ENCODE assay signal across 1 cellular context in genomic region chr6:169650241-169650958, GRCh38.
TF ChIP-seq lines count a peak whose summit lies in the region.

No MANE protein-coding gene starts in this region.

TF ChIP-seq in HepG2, 621 proteins besides CTCF, POLR2A, EP300 and RAD21:
- no peak for TF ChIP-seq ZKSCAN5 (CRISPR knock-in tag; IDR thresholded peaks at IDR 0.05)
- TF ChIP-seq HNRNPK (IDR thresholded peaks at IDR 0.05; ENCODE audit: low read depth, low read length, poor library complexity, severe bottlenecking) = peak; percentile 60
